In the genomic region with DNA sequence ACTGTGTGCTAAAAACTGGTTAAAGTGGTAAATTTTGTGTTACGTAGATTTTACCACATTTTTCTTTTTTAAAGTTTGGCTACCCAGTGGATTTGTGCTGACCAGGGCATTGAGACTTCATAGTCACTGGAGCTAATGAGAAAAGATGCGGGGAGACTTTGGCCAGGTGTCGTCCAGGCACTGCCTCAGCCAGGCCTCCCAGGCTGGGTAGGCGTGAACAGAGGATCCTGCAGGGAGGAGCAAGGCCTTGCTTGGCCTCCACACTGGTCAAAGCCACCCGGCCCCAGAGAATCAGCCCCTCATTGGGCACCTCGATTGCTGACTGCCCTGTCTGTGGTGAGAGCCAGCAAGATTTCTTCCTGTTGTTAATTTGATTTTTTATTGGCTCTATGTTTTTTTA, we compare ENCODE assay signal across 1 cellular context.
TF ChIP-seq lines count a peak whose summit lies in the region.

No MANE protein-coding gene starts in this region.

TF ChIP-seq in HCT116, 20 proteins besides CTCF, POLR2A, EP300 and RAD21 (continued from another document):
- TF ChIP-seq ZNF274 (IDR thresholded peaks at IDR 0.05; ENCODE audit: low read depth, low read length) (no peak), POLR2AphosphoS5 (IDR thresholded peaks at IDR 0.05; ENCODE audit: low read depth, low read length) (no peak), CEBPB (IDR thresholded peaks at IDR 0.05; ENCODE audit: low read depth) (no peak), ZBTB33 (IDR thresholded peaks at IDR 0.05; ENCODE audit: extremely low read depth, insufficient replicate concordance, low read length) (no peak), MAX (IDR thresholded peaks at IDR 0.05) (no peak), TCF7L2 (IDR thresholded peaks at IDR 0.05; ENCODE audit: borderline replicate concordance, extremely low read depth, insufficient read depth, insufficient read length) (no peak), EZH2phosphoT487 (IDR thresholded peaks at IDR 0.05; ENCODE audit: borderline replicate concordance) (no peak), SRF (IDR thresholded peaks at IDR 0.05; ENCODE audit: low read depth) (no peak), FOSL1 (IDR thresholded peaks at IDR 0.05; ENCODE audit: low read depth) (no peak)
- TF ChIP-seq, protein P1, sequence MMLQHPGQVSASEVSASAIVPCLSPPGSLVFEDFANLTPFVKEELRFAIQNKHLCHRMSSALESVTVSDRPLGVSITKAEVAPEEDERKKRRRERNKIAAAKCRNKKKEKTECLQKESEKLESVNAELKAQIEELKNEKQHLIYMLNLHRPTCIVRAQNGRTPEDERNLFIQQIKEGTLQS (IDR thresholded peaks at IDR 0.05): no peak
- TF ChIP-seq, protein P2, sequence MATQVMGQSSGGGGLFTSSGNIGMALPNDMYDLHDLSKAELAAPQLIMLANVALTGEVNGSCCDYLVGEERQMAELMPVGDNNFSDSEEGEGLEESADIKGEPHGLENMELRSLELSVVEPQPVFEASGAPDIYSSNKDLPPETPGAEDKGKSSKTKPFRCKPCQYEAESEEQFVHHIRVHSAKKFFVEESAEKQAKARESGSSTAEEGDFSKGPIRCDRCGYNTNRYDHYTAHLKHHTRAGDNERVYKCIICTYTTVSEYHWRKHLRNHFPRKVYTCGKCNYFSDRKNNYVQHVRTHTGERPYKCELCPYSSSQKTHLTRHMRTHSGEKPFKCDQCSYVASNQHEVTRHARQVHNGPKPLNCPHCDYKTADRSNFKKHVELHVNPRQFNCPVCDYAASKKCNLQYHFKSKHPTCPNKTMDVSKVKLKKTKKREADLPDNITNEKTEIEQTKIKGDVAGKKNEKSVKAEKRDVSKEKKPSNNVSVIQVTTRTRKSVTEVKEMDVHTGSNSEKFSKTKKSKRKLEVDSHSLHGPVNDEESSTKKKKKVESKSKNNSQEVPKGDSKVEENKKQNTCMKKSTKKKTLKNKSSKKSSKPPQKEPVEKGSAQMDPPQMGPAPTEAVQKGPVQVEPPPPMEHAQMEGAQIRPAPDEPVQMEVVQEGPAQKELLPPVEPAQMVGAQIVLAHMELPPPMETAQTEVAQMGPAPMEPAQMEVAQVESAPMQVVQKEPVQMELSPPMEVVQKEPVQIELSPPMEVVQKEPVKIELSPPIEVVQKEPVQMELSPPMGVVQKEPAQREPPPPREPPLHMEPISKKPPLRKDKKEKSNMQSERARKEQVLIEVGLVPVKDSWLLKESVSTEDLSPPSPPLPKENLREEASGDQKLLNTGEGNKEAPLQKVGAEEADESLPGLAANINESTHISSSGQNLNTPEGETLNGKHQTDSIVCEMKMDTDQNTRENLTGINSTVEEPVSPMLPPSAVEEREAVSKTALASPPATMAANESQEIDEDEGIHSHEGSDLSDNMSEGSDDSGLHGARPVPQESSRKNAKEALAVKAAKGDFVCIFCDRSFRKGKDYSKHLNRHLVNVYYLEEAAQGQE (IDR thresholded peaks at IDR 0.05; ENCODE audit: low read depth): no peak
TF ChIP-seq in HCT116: peak in this region for 0.
